In the genomic region with DNA sequence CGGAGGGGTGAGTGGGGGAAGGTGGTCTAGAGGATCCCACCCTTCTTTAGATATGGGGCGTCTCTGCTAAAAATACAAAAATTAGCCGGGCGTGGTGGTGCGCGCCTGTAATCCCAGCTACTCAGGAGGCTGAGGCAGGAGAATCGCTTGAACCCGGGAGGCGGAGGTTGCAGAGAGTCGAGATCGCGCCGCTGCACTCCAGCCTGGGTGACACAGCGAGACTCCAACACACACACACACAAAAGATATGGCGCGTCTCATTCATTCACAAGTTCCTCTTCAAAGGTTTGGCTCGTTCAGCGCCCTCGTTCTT, we compare ENCODE assay signal across 7 cellular contexts. TPM values are rescaled to one million over a fixed set of nuclear protein-coding genes. Genes with fewer than 3 reads are reported as not detected.
A peak's percentile ranks its signal among the peaks of the same experiment; 100 is the strongest.
DNase-seq lines count a peak whose midpoint lies in the region; ATAC-seq and TF ChIP-seq lines count a peak whose summit lies in the region.
"Not testable (repeated sequence)": the region's sequence is repeated elsewhere in the genome, so short reads cannot be mapped to it uniquely, and the experiment has no call there.
"Had no signal": no experiment of that assay in that cellular context is flagged by ENCODE, and none has a peak within 500 bp of the region (broad histone marks: within the 10 kb centered on the region; RNA-seq: fewer than 3 reads in every experiment).

No MANE protein-coding gene starts in this region.

- TF ChIP-seq CTCF in AG09309 (IDR thresholded peaks at IDR 0.05; ENCODE audit: control insufficient read depth, insufficient read depth, low read depth, low read length, missing control alignments); activated CD8-positive, alpha-beta T cell treated with anti-CD3 and anti-CD28 coated beads for 36 hours (IDR thresholded peaks at IDR 0.05); parathyroid adenoma (IDR thresholded peaks at IDR 0.05): not testable (repeated sequence)

- H3K9me3 ChIP-seq in duodenal mucosa (ENCODE audit: control insufficient read depth in 1 of 2, low read length in 2 of 2); parathyroid adenoma (ENCODE audit: control insufficient read depth, low read length): not testable (repeated sequence)

- peak overlapping the region; percentile 91 for H2AFZ ChIP-seq in parathyroid adenoma

- H3K27me3 Mint-ChIP-seq in activated CD8-positive, alpha-beta T cell treated with anti-CD3 and anti-CD28 coated beads for 36 hours = not testable (repeated sequence)
- H3K27me3 Mint-ChIP-seq in immature natural killer cell (ENCODE audit: low read depth in 3 of 3) = peaks cover 24 to 35% (median 26%) of the 10 kb centered on the region in 3 donors

- peaks cover 30% of the 10 kb centered on the region for H3K4me1 Mint-ChIP-seq in activated CD8-positive, alpha-beta T cell treated with anti-CD3 and anti-CD28 coated beads for 36 hours (ENCODE audit: low read depth)
- H3K4me1 Mint-ChIP-seq in immature natural killer cell = peaks cover 37 to 40% of the 10 kb centered on the region in 2 donors

- H3K4me2 ChIP-seq in parathyroid adenoma (ENCODE audit: low read length) = peak overlapping the region; percentile 80

- H3K4me3 ChIP-seq in AG09309 (ENCODE audit: control insufficient read depth, low read depth, low read length) = peak overlapping the region; percentile 53
- H3K4me3 ChIP-seq in Jurkat, Clone E6-1 (ENCODE audit: low read length) = peak overlapping the region; percentile 82
- peak overlapping the region; percentile 66 to 79 for H3K4me3 ChIP-seq in duodenal mucosa (ENCODE audit: low read depth in 1 of 2, low read length in 2 of 2)
- peak overlapping the region; percentile 42 for H3K4me3 ChIP-seq in parathyroid adenoma (ENCODE audit: low read depth, low read length)

- H3K27me3 ChIP-seq in duodenal mucosa (ENCODE audit: control insufficient read depth in 1 of 2, insufficient read depth in 2 of 2, low read length in 2 of 2); parathyroid adenoma (ENCODE audit: control insufficient read depth, insufficient read depth, low read length): not testable (repeated sequence)

- H3K27ac Mint-ChIP-seq in activated CD8-positive, alpha-beta T cell treated with anti-CD3 and anti-CD28 coated beads for 36 hours = peak overlapping the region; percentile 95
- peak overlapping the region; percentile 96 to 99 (median 97) for H3K27ac Mint-ChIP-seq in immature natural killer cell

- ATAC-seq in activated CD8-positive, alpha-beta T cell treated with anti-CD3 and anti-CD28 coated beads for 36 hours = not testable (repeated sequence)

- H3K4me1 ChIP-seq in duodenal mucosa (ENCODE audit: control insufficient read depth in 1 of 2, insufficient read depth in 2 of 2, low read length in 2 of 2) = peaks cover 9 to 29% of the 10 kb centered on the region in 2 donors
- not testable (repeated sequence) for H3K4me1 ChIP-seq in parathyroid adenoma

- not testable (repeated sequence) for H3K27ac ChIP-seq in duodenal mucosa (ENCODE audit: low read depth, low read length); parathyroid adenoma

- H3K9me3 Mint-ChIP-seq in activated CD8-positive, alpha-beta T cell treated with anti-CD3 and anti-CD28 coated beads for 36 hours; immature natural killer cell: not testable (repeated sequence)

- POLR2A ChIA-PET in activated CD8-positive, alpha-beta T cell treated with anti-CD3 and anti-CD28 coated beads for 36 hours (lab: Charles Lee) = interaction anchor here (1.1 to 2.1 kb wide), 2 partner anchors 16 to 41 kb away, joined by 3 to 8 read pairs; no protein-coding TSS in a partner anchor

- intact Hi-C loops in activated CD8-positive, alpha-beta T cell treated with anti-CD3 and anti-CD28 coated beads for 36 hours (cut with micrococcal nuclease) = not testable (repeated sequence)

- CTCF ChIA-PET in activated CD8-positive, alpha-beta T cell treated with anti-CD3 and anti-CD28 coated beads for 36 hours (lab: Charles Lee) = interaction anchor here (1.4 kb wide), 1 partner anchor 39 kb away, joined by 3 read pairs; a partner anchor contains a TSS

- H3K4me3 Mint-ChIP-seq in activated CD8-positive, alpha-beta T cell treated with anti-CD3 and anti-CD28 coated beads for 36 hours = peak overlapping the region; percentile 87
- peak overlapping the region; percentile 89 to 97 (median 91) for H3K4me3 Mint-ChIP-seq in immature natural killer cell

- not testable (repeated sequence) for DNase-seq in AG09309 (ENCODE audit: low read depth); Jurkat, Clone E6-1 (ENCODE audit: low read depth, low spot score)
- DNase-seq in activated CD8-positive, alpha-beta T cell treated with anti-CD3 and anti-CD28 coated beads for 36 hours = peak; percentile 64
- DNase-seq in immature natural killer cell = peak in 2 of 3 donors; percentile 49 to 59

- peak overlapping the region in 1 of 2 donors; percentile 76 for H3K9ac ChIP-seq in duodenal mucosa (ENCODE audit: low read depth in 1 of 2, low read length in 2 of 2)
- not testable (repeated sequence) for H3K9ac ChIP-seq in parathyroid adenoma

- H3K79me2 ChIP-seq in parathyroid adenoma = peaks cover 30% of the 10 kb centered on the region

- not testable (repeated sequence) for H3K36me3 ChIP-seq in duodenal mucosa (ENCODE audit: control insufficient read depth in 1 of 2, insufficient read depth in 2 of 2, low read length in 2 of 2); parathyroid adenoma (ENCODE audit: control insufficient read depth, insufficient read depth, low read length)

- peaks cover 10% of the 10 kb centered on the region for H3K36me3 Mint-ChIP-seq in activated CD8-positive, alpha-beta T cell treated with anti-CD3 and anti-CD28 coated beads for 36 hours (ENCODE audit: low read depth)
- H3K36me3 Mint-ChIP-seq in immature natural killer cell = not testable (repeated sequence)

RNA-seq across cellular contexts. Expression of a gene that starts 1.6 kb away (rescaled TPM):
- 270 TPM for polyA plus RNA-seq in Jurkat, Clone E6-1 (2012; ENCODE audit: insufficient read depth, insufficient read length)
- 100 to 1,000 TPM; 159 to 160 TPM for total RNA-seq in activated CD8-positive, alpha-beta T cell treated with anti-CD3 and anti-CD28 coated beads for 36 hours
- polyA plus RNA-seq in immature natural killer cell = 100 to 1,000 TPM; 513 to 682 (median 576) TPM

RNA-seq across cellular contexts. Expression of a gene that starts 18.9 kb away (rescaled TPM):
- 3.7 TPM for polyA plus RNA-seq in Jurkat, Clone E6-1 (2012; ENCODE audit: insufficient read depth, insufficient read length)
- under 1 TPM; 0.18 TPM for total RNA-seq in activated CD8-positive, alpha-beta T cell treated with anti-CD3 and anti-CD28 coated beads for 36 hours
- not detected for polyA plus RNA-seq in immature natural killer cell
- total RNA-seq: ureter had no signal

RNA-seq across cellular contexts. Expression of a gene that starts 26.9 kb away (rescaled TPM):
- not detected for polyA plus RNA-seq in Jurkat, Clone E6-1 (2012; ENCODE audit: insufficient read depth, insufficient read length)
- 10 to 100 TPM; 52.7 to 58.5 TPM for total RNA-seq in activated CD8-positive, alpha-beta T cell treated with anti-CD3 and anti-CD28 coated beads for 36 hours
- 100 to 1,000 TPM; 584 to 982 (median 652) TPM for polyA plus RNA-seq in immature natural killer cell

RNA-seq across cellular contexts. Expression of a gene that starts 39.2 kb away (rescaled TPM):
- 61.4 TPM for polyA plus RNA-seq in Jurkat, Clone E6-1 (2012; ENCODE audit: insufficient read depth, insufficient read length)
- total RNA-seq in activated CD8-positive, alpha-beta T cell treated with anti-CD3 and anti-CD28 coated beads for 36 hours = 10 to 100 TPM; 38.1 to 43.7 TPM
- polyA plus RNA-seq in immature natural killer cell = 10 to 100 TPM; 40.6 to 57.7 (median 48.5) TPM
